27 cellular contexts compared by ENCODE assay signal in the genomic region with DNA sequence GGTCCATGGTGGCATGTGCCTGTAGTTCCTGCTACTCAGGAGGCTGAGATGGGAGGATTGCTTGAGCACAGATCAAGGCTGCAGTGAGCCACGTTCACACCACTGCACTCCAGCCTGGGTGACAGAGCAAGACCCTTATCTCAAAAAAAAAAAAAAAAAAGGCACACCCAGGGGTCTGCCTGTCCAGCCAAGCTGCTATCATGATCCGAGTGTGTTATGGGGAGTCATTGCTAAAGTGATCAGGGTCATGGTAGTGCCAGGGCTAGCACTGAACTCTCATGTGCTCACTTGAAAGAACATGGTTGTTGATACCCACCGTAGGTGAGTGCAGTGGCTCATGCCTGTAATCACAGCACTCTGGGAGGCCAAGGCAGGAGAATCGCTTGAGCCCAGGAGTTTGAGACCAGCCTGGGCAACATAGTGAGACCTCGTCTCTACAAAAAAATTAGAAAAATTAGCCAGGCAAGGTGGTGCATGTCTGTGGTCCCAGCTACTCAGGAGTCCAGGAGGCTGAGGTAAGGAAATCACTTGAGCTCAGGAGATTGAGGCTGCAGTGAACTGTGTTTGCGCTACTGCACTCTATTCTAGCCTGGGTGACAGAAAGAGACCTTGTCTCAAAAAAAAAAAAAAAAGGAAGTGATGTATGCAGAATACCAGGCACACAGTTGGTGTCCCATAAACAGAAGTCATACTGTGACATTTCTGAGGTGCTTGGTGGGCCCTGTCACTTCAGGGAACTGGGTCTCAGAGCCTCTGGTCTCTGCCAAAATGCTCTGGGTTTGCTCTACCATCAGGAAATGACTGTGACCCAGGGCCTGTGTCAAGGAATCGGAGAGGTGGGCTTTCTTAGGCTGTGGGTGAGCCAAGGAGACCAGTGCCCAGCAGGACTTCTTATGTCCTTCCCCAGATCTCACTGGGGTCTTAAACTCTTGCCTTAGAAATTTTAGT. TPM values are rescaled to one million over a fixed set of nuclear protein-coding genes. Genes with fewer than 3 reads are reported as not detected.
DNase-seq lines count a peak whose midpoint lies in the region; ATAC-seq, FAIRE-seq and TF ChIP-seq lines count a peak whose summit lies in the region.
"Had no signal": no experiment of that assay in that cellular context is flagged by ENCODE, and none has a peak within 500 bp of the region (broad histone marks: within the 10 kb centered on the region; RNA-seq: fewer than 3 reads in every experiment).

No MANE protein-coding gene starts in this region.

- H3K27ac ChIP-seq in OCI-LY3 (ENCODE audit: low read length) (no peak overlapping the region), endothelial cell of umbilical vein (ENCODE audit: insufficient read depth, low read depth, low read length) (no peak overlapping the region), coronary artery (no peak overlapping the region)
- H3K27ac ChIP-seq: A549; BLaER1 treated with 17β-estradiol and CSF1 and Interleukin-3, amounts not matched to agents 10 nM and 100 nM; breast epithelium; uterus had no signal

- H3K27me3 ChIP-seq in OCI-LY3 (ENCODE audit: low read depth, low read length) (peaks cover 9% of the 10 kb centered on the region; the same call in 1 of the 2 replicates), endothelial cell of umbilical vein (ENCODE audit: control insufficient read depth in 2 of 2, insufficient read depth in 2 of 2, low read length in 2 of 2) (no peaks in the 10 kb centered on the region)
- H3K27me3 ChIP-seq: BLaER1 treated with 17β-estradiol and CSF1 and Interleukin-3, amounts not matched to agents 10 nM and 100 nM; breast epithelium; uterus had no signal

- no peaks in the 10 kb centered on the region for H3K9me1 ChIP-seq in endothelial cell of umbilical vein (replicated peaks; ENCODE audit: control insufficient read depth, extremely low read depth, insufficient read depth, low read length)

- peak; percentile 23 for ATAC-seq in activated CD4-positive, alpha-beta T cell treated with anti-CD3 and anti-CD28 coated beads for 36 hours
- ATAC-seq in stimulated activated effector memory CD8-positive, alpha-beta T cell treated with anti-CD3 and anti-CD28 coated beads, Interleukin-12 subunit alpha, Interleukin-12 subunit beta, amount 100 ng/mL, for 72 hours: no peak
- ATAC-seq in HG03565 (IDR thresholded peaks at IDR 0.05; ENCODE audit: unreplicated experiment) (no peak), HG03139 (IDR thresholded peaks at IDR 0.05; ENCODE audit: unreplicated experiment) (no peak)
- ATAC-seq: A549 had no signal

- H3K4me1 ChIP-seq in OCI-LY3 (ENCODE audit: low read length) (peaks cover 14% of the 10 kb centered on the region), endothelial cell of umbilical vein (ENCODE audit: control insufficient read depth, extremely low read depth, insufficient read depth, low read length) (no peaks in the 10 kb centered on the region)
- H3K4me1 ChIP-seq: A549, breast epithelium, uterus had no signal

- DNase-seq in activated CD4-positive, alpha-beta T cell treated with anti-CD3 and anti-CD28 coated beads for 36 hours: no peak
- DNase-seq in activated CD4-positive, alpha-beta T cell treated with anti-CD3 and anti-CD28 coated beads for 48 hours: no peak
- no peak for DNase-seq in endothelial cell of umbilical vein (ENCODE audit: low read depth, low spot score)
- DNase-seq in stimulated activated effector memory CD8-positive, alpha-beta T cell treated with anti-CD3 and anti-CD28 coated beads, Interleukin-12 subunit alpha, Interleukin-12 subunit beta, amount 100 ng/mL, for 72 hours (ENCODE audit: low spot score in 2 of 2): no peak
- DNase-seq in coronary artery (ENCODE audit: low spot score): no peak
- DNase-seq: foreskin melanocyte; H9; NCI-H1048; NCI-H2107; NCI-H524; nephron progenitor cell; SHP77; small intestine; stimulated activated CD4-positive, alpha-beta T cell treated with anti-CD3 and anti-CD28 coated beads, Interleukin-4, amount 100 ng/mL, for 1 hour; T-helper 2 cell; uterus had no signal

- no peaks in the 10 kb centered on the region for H3K27me3 Mint-ChIP-seq in activated CD4-positive, alpha-beta T cell treated with anti-CD3 and anti-CD28 coated beads for 36 hours

- peak; percentile 15 for FAIRE-seq in endothelial cell of umbilical vein (lab: Jason Lieb, UNC)
- FAIRE-seq: A549, small intestine had no signal

- no peaks in the 10 kb centered on the region for H3K79me2 ChIP-seq in OCI-LY3 (ENCODE audit: low read length)
- no peaks in the 10 kb centered on the region for H3K79me2 ChIP-seq in endothelial cell of umbilical vein (ENCODE audit: control insufficient read depth, insufficient read depth, low read length)

- peak overlapping the region; percentile 41 for H3K4me2 ChIP-seq in OCI-LY3 (ENCODE audit: low read length)
- H3K4me2 ChIP-seq in endothelial cell of umbilical vein (ENCODE audit: insufficient read depth, low read length): no peak overlapping the region
- H3K4me2 ChIP-seq: A549 had no signal

- H3K4me3 Mint-ChIP-seq in activated CD4-positive, alpha-beta T cell treated with anti-CD3 and anti-CD28 coated beads for 36 hours: no peak overlapping the region
- H3K4me3 Mint-ChIP-seq in stimulated activated effector memory CD8-positive, alpha-beta T cell treated with anti-CD3 and anti-CD28 coated beads, Interleukin-12 subunit alpha, Interleukin-12 subunit beta, amount 100 ng/mL, for 72 hours: no peak overlapping the region
- H3K4me3 Mint-ChIP-seq: H9, nephron progenitor cell had no signal

- POLR2A ChIA-PET in activated CD4-positive, alpha-beta T cell treated with anti-CD3 and anti-CD28 coated beads for 36 hours (lab: Charles Lee): no interaction called here
- POLR2A ChIA-PET in endothelial cell of umbilical vein (lab: Charles Lee): no interaction called here

- no peaks in the 10 kb centered on the region for H3K36me3 Mint-ChIP-seq in activated CD4-positive, alpha-beta T cell treated with anti-CD3 and anti-CD28 coated beads for 36 hours (ENCODE audit: low read depth)
- H3K36me3 Mint-ChIP-seq in stimulated activated effector memory CD8-positive, alpha-beta T cell treated with anti-CD3 and anti-CD28 coated beads, Interleukin-12 subunit alpha, Interleukin-12 subunit beta, amount 100 ng/mL, for 72 hours: no peaks in the 10 kb centered on the region

- H3K9me3 Mint-ChIP-seq in activated CD4-positive, alpha-beta T cell treated with anti-CD3 and anti-CD28 coated beads for 36 hours (ENCODE audit: low read depth): no peaks in the 10 kb centered on the region
- H3K9me3 Mint-ChIP-seq in stimulated activated effector memory CD8-positive, alpha-beta T cell treated with anti-CD3 and anti-CD28 coated beads, Interleukin-12 subunit alpha, Interleukin-12 subunit beta, amount 100 ng/mL, for 72 hours: no peaks in the 10 kb centered on the region

- intact Hi-C loops in activated CD4-positive, alpha-beta T cell treated with anti-CD3 and anti-CD28 coated beads for 36 hours (cut with DNase I, micrococcal nuclease): no loop called here
- intact Hi-C loops in endothelial cell of umbilical vein (cut with micrococcal nuclease): no loop called here

- no peak for TF ChIP-seq CTCF in OCI-LY3 (IDR thresholded peaks at IDR 0.05; ENCODE audit: low read depth, low read length)
- TF ChIP-seq CTCF in endothelial cell of umbilical vein (IDR thresholded peaks at IDR 0.05; ENCODE audit: extremely low read depth in 1 of 2, insufficient read depth in 1 of 2, low read depth in 1 of 2, low read length in 2 of 2): no peak
- no peak for TF ChIP-seq CTCF in coronary artery (IDR thresholded peaks at IDR 0.05)

- no peaks in the 10 kb centered on the region for H3K4me1 Mint-ChIP-seq in activated CD4-positive, alpha-beta T cell treated with anti-CD3 and anti-CD28 coated beads for 36 hours
- H3K4me1 Mint-ChIP-seq in stimulated activated effector memory CD8-positive, alpha-beta T cell treated with anti-CD3 and anti-CD28 coated beads, Interleukin-12 subunit alpha, Interleukin-12 subunit beta, amount 100 ng/mL, for 72 hours: no peaks in the 10 kb centered on the region

- CTCF ChIA-PET in activated CD4-positive, alpha-beta T cell treated with anti-CD3 and anti-CD28 coated beads for 36 hours (lab: Charles Lee): interaction anchor here (0.6 to 0.7 kb wide), 2 partner anchors 311 to 343 kb away, joined by 3 read pairs; no protein-coding TSS in a partner anchor
- CTCF ChIA-PET in endothelial cell of umbilical vein (lab: Charles Lee): interaction anchor here (0.9 kb wide), 1 partner anchor 12 kb away, joined by 3 read pairs; no protein-coding TSS in a partner anchor

- H3K9me3 ChIP-seq in OCI-LY3 (ENCODE audit: insufficient read depth, low read length) (no peaks in the 10 kb centered on the region), endothelial cell of umbilical vein (replicated peaks; ENCODE audit: control insufficient read depth, insufficient read depth, low read length) (no peaks in the 10 kb centered on the region)
- H3K9me3 ChIP-seq: A549; BLaER1 treated with 17β-estradiol and CSF1 and Interleukin-3, amounts not matched to agents 10 nM and 100 nM; breast epithelium; uterus had no signal

- H3K9ac ChIP-seq in OCI-LY3 (ENCODE audit: low read length) (no peak overlapping the region), endothelial cell of umbilical vein (replicated peaks; ENCODE audit: extremely low read depth, insufficient read depth, low read length) (no peak overlapping the region)
- H3K9ac ChIP-seq: BLaER1 treated with 17β-estradiol and CSF1 and Interleukin-3, amounts not matched to agents 10 nM and 100 nM had no signal

- dilution Hi-C loops in endothelial cell of umbilical vein (cut with MboI; ENCODE audit: extremely low pct_ligation_motif_present, low sequenced_read_pairs): no loop called here

- H3K36me3 ChIP-seq in OCI-LY3 (replicated peaks; ENCODE audit: low read depth, low read length) (no peaks in the 10 kb centered on the region), endothelial cell of umbilical vein (ENCODE audit: control insufficient read depth in 2 of 2, extremely low read depth in 1 of 2, insufficient read depth in 2 of 2, low read length in 2 of 2) (no peaks in the 10 kb centered on the region)
- H3K36me3 ChIP-seq: BLaER1 treated with 17β-estradiol and CSF1 and Interleukin-3, amounts not matched to agents 10 nM and 100 nM; breast epithelium; uterus had no signal

- no peak for TF ChIP-seq POLR2A in endothelial cell of umbilical vein (IDR thresholded peaks at IDR 0.05; ENCODE audit: low read depth, low read length)

- no peak overlapping the region for H3K27ac Mint-ChIP-seq in activated CD4-positive, alpha-beta T cell treated with anti-CD3 and anti-CD28 coated beads for 36 hours
- H3K27ac Mint-ChIP-seq in stimulated activated effector memory CD8-positive, alpha-beta T cell treated with anti-CD3 and anti-CD28 coated beads, Interleukin-12 subunit alpha, Interleukin-12 subunit beta, amount 100 ng/mL, for 72 hours: peak overlapping the region; percentile 45
- H3K27ac Mint-ChIP-seq: nephron progenitor cell had no signal

- H4K20me1 ChIP-seq in OCI-LY3 (ENCODE audit: insufficient read depth, low read length): no peaks in the 10 kb centered on the region
- H4K20me1 ChIP-seq in endothelial cell of umbilical vein (replicated peaks; ENCODE audit: control insufficient read depth, extremely low read depth, insufficient read depth, low read length): no peaks in the 10 kb centered on the region
- H4K20me1 ChIP-seq: BLaER1 treated with 17β-estradiol and CSF1 and Interleukin-3, amounts not matched to agents 10 nM and 100 nM had no signal

- H2AFZ ChIP-seq in OCI-LY3 (ENCODE audit: low read depth, low read length) (peak overlapping the region; percentile 48), endothelial cell of umbilical vein (ENCODE audit: low read depth, low read length) (no peak overlapping the region)

- H3K4me3 ChIP-seq in OCI-LY3 (ENCODE audit: low read length) (no peak overlapping the region), endothelial cell of umbilical vein (replicated peaks in 1 of 3; ENCODE audit: insufficient read depth in 1 of 3, low read depth in 1 of 3, low read length in 3 of 3) (no peak overlapping the region), coronary artery (no peak overlapping the region)
- H3K4me3 ChIP-seq: A549; BLaER1 treated with 17β-estradiol and CSF1 and Interleukin-3, amounts not matched to agents 10 nM and 100 nM; breast epithelium; uterus had no signal

- no TSS peak for BruUV-seq in endothelial cell of umbilical vein (replicated peaks; lab: Mats Ljungman, UMichigan)

RNA-seq across cellular contexts. Expression of a gene that starts 2.2 kb away (rescaled TPM):
- not detected for total RNA-seq in activated CD4-positive, alpha-beta T cell treated with anti-CD3 and anti-CD28 coated beads for 36 hours
- not detected in 2 replicates for total RNA-seq in endothelial cell of umbilical vein
- not detected in 2 replicates for polyA plus RNA-seq in endothelial cell of umbilical vein
- polyA plus RNA-seq in endothelial cell of umbilical vein (2011; cell fraction: cytosol; rRNA removed): not detected in 2 replicates
- polyA plus RNA-seq in endothelial cell of umbilical vein (2011; cell fraction: nucleus; rRNA removed): not detected in 2 replicates
- not detected in 2 replicates for polyA plus RNA-seq in endothelial cell of umbilical vein (2012)
- polyA minus RNA-seq in endothelial cell of umbilical vein: not detected in 2 replicates
- polyA minus RNA-seq in endothelial cell of umbilical vein (2011; cell fraction: cytosol; rRNA and poly(A)+ RNA removed): not detected
- not detected in 2 replicates for polyA minus RNA-seq in endothelial cell of umbilical vein (2011; cell fraction: nucleus; rRNA and poly(A)+ RNA removed)
- total RNA-seq: breast epithelium, epithelial cell of proximal tubule, H9, kidney epithelial cell, mesenteric fat pad, pulmonary artery endothelial cell, uterus had no signal
- polyA plus RNA-seq: A549, adipose tissue, small intestine had no signal

RNA-seq across cellular contexts. Expression of a gene that starts 2.7 kb away (rescaled TPM):
- total RNA-seq in activated CD4-positive, alpha-beta T cell treated with anti-CD3 and anti-CD28 coated beads for 36 hours: not detected
- total RNA-seq in endothelial cell of umbilical vein: not detected in 2 replicates
- not detected in 2 replicates for polyA plus RNA-seq in endothelial cell of umbilical vein
- not detected in 2 replicates for polyA plus RNA-seq in endothelial cell of umbilical vein (2011; cell fraction: cytosol; rRNA removed)
- polyA plus RNA-seq in endothelial cell of umbilical vein (2011; cell fraction: nucleus; rRNA removed): not detected in 2 replicates
- not detected in 2 replicates for polyA plus RNA-seq in endothelial cell of umbilical vein (2012)
- not detected in 2 replicates for polyA minus RNA-seq in endothelial cell of umbilical vein
- polyA minus RNA-seq in endothelial cell of umbilical vein (2011; cell fraction: cytosol; rRNA and poly(A)+ RNA removed): not detected
- polyA minus RNA-seq in endothelial cell of umbilical vein (2011; cell fraction: nucleus; rRNA and poly(A)+ RNA removed): not detected in 2 replicates
- total RNA-seq: breast epithelium, epithelial cell of proximal tubule, H9, kidney epithelial cell, mesenteric fat pad, pulmonary artery endothelial cell, uterus had no signal
- polyA plus RNA-seq: A549, adipose tissue, small intestine had no signal

RNA-seq across cellular contexts. Expression of a gene that starts 5.5 kb away (rescaled TPM):
- total RNA-seq in activated CD4-positive, alpha-beta T cell treated with anti-CD3 and anti-CD28 coated beads for 36 hours: not detected
- total RNA-seq in endothelial cell of umbilical vein: not detected in 2 replicates
- polyA plus RNA-seq in endothelial cell of umbilical vein: not detected in 2 replicates
- polyA plus RNA-seq in endothelial cell of umbilical vein (2011; cell fraction: cytosol; rRNA removed): not detected in 2 replicates
- not detected in 2 replicates for polyA plus RNA-seq in endothelial cell of umbilical vein (2011; cell fraction: nucleus; rRNA removed)
- polyA plus RNA-seq in endothelial cell of umbilical vein (2012): not detected in 2 replicates
- polyA minus RNA-seq in endothelial cell of umbilical vein: not detected in 2 replicates
- polyA minus RNA-seq in endothelial cell of umbilical vein (2011; cell fraction: cytosol; rRNA and poly(A)+ RNA removed): not detected
- polyA minus RNA-seq in endothelial cell of umbilical vein (2011; cell fraction: nucleus; rRNA and poly(A)+ RNA removed): not detected in 2 replicates
- total RNA-seq: breast epithelium, epithelial cell of proximal tubule, H9, kidney epithelial cell, mesenteric fat pad, pulmonary artery endothelial cell, uterus had no signal
- polyA plus RNA-seq: A549, adipose tissue, small intestine had no signal

RNA-seq across cellular contexts. Expression of a gene that starts 9.8 kb away (rescaled TPM):
- not detected for total RNA-seq in activated CD4-positive, alpha-beta T cell treated with anti-CD3 and anti-CD28 coated beads for 36 hours
- not detected in 2 replicates for total RNA-seq in endothelial cell of umbilical vein
- polyA plus RNA-seq in endothelial cell of umbilical vein: not detected in 2 replicates
- polyA plus RNA-seq in endothelial cell of umbilical vein (2011; cell fraction: cytosol; rRNA removed): not detected in 2 replicates
- polyA plus RNA-seq in endothelial cell of umbilical vein (2011; cell fraction: nucleus; rRNA removed): not detected in 2 replicates
- polyA plus RNA-seq in endothelial cell of umbilical vein (2012): not detected in 2 replicates
- polyA minus RNA-seq in endothelial cell of umbilical vein: not detected in 2 replicates
- not detected for polyA minus RNA-seq in endothelial cell of umbilical vein (2011; cell fraction: cytosol; rRNA and poly(A)+ RNA removed)
- polyA minus RNA-seq in endothelial cell of umbilical vein (2011; cell fraction: nucleus; rRNA and poly(A)+ RNA removed): not detected in 2 replicates
- total RNA-seq: breast epithelium, epithelial cell of proximal tubule, H9, kidney epithelial cell, mesenteric fat pad, pulmonary artery endothelial cell, uterus had no signal
- polyA plus RNA-seq: A549, adipose tissue, small intestine had no signal

RNA-seq across cellular contexts. Expression of a gene that starts 23.0 kb away (rescaled TPM):
- 100 to 1,000 TPM in 1 of 2 experiments, 10 to 100 TPM in 1; 100.0 to 103 TPM for total RNA-seq in activated CD4-positive, alpha-beta T cell treated with anti-CD3 and anti-CD28 coated beads for 36 hours
- total RNA-seq in endothelial cell of umbilical vein: 0.81 and 1.1 TPM in 2 replicates
- 1.2 and 1.7 TPM in 2 replicates for polyA plus RNA-seq in endothelial cell of umbilical vein
- 0.71 and 1.0 TPM in 2 replicates for polyA plus RNA-seq in endothelial cell of umbilical vein (2011; cell fraction: cytosol; rRNA removed)
- polyA plus RNA-seq in endothelial cell of umbilical vein (2011; cell fraction: nucleus; rRNA removed): 3.0 TPM in 2 replicates
- polyA plus RNA-seq in endothelial cell of umbilical vein (2012): 0.19 and 1.1 TPM in 2 replicates
- 0.85 and 1.1 TPM in 2 replicates for polyA minus RNA-seq in endothelial cell of umbilical vein
- 8.0 TPM for polyA minus RNA-seq in endothelial cell of umbilical vein (2011; cell fraction: cytosol; rRNA and poly(A)+ RNA removed)
- 4.4 and 13.2 TPM in 2 replicates for polyA minus RNA-seq in endothelial cell of umbilical vein (2011; cell fraction: nucleus; rRNA and poly(A)+ RNA removed)
